Comparison of ENCODE assay signal across 9 cellular contexts in the genomic region with DNA sequence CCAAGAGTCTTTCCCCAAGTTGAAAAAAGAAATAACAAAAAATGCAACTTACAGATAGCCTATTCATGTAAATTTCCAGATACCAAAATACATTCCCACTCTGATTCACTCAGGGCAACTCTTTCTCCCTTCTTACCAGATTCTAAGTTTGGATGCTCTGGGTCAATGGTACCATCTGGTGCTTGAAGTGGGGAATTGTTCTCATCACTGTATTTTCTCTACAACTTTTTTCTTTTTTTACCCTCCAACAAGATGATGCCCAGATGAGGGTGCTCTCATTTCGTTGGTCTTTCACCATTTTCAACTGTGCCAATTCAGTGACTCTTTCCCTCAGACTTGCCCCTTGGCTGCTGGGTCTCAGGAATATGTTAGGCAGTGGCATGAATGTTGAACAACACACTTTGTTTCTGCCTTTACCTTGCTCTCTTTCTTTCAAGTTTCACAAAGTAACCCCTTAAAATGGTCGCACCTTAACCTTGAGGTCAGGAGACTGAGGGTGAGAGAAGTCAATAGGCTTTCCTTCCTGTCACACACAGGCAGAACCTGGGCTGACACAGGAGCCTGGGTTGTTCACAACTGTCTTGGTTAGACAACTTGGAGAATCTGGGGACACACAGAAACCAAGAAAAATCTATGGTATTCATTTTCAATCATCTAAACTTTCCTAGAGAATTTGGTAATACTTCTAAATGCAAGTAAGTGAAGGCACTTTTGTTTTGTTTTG.
DNase-seq lines count a peak whose midpoint lies in the region; ATAC-seq, FAIRE-seq and TF ChIP-seq lines count a peak whose summit lies in the region.
"Had no signal": no experiment of that assay in that cellular context is flagged by ENCODE, and none has a peak within 500 bp of the region (broad histone marks: within the 10 kb centered on the region; RNA-seq: fewer than 3 reads in every experiment).

No MANE protein-coding gene starts in this region.

- peak overlapping the region in 2 of 3 donors; percentile 5 to 67 for H3K27ac Mint-ChIP-seq in CD4-positive, CD25-positive, alpha-beta regulatory T cell
- H3K27ac Mint-ChIP-seq: IgD-negative memory B cell had no signal

- H3K27ac ChIP-seq in CD4-positive, CD25-positive, alpha-beta regulatory T cell (ENCODE audit: insufficient read depth, low read length, poor library complexity, severe bottlenecking) = no peak overlapping the region
- no peak overlapping the region for H3K27ac ChIP-seq in body of pancreas
- no peak overlapping the region for H3K27ac ChIP-seq in kidney (ENCODE audit: low read depth in 2 of 2, low read length in 2 of 2)

- peak; percentile 58 to 64 for ATAC-seq in CD4-positive, CD25-positive, alpha-beta regulatory T cell (ENCODE audit: low read depth in 2 of 2)
- no peak for ATAC-seq in body of pancreas
- ATAC-seq in HG02884 (IDR thresholded peaks at IDR 0.05; ENCODE audit: unreplicated experiment) = no peak

- H3K9me3 ChIP-seq in CD4-positive, CD25-positive, alpha-beta regulatory T cell (ENCODE audit: control insufficient read depth in 2 of 2, low read length in 2 of 2) = no peaks in the 10 kb centered on the region
- H3K9me3 ChIP-seq in body of pancreas (no peaks in the 10 kb centered on the region), kidney (ENCODE audit: control insufficient read depth in 1 of 2, low read length in 2 of 2) (no peaks in the 10 kb centered on the region)

- TF ChIP-seq CTCF in body of pancreas (IDR thresholded peaks at IDR 0.05) (peak in 5 of 7 experiments; percentile 5 to 59 (median 29)), kidney (IDR thresholded peaks at IDR 0.05; ENCODE audit: borderline replicate concordance, extremely low read depth, insufficient read depth) (no peak)

- no peaks in the 10 kb centered on the region for H3K36me3 Mint-ChIP-seq in CD4-positive, CD25-positive, alpha-beta regulatory T cell
- H3K36me3 Mint-ChIP-seq: IgD-negative memory B cell had no signal

- DNase-seq in CD4-positive, CD25-positive, alpha-beta regulatory T cell = peak in 2 of 3 donors; percentile 43 to 66
- peak; percentile 68 for DNase-seq in M059J (ENCODE audit: low read depth)
- no peak for DNase-seq in body of pancreas
- DNase-seq in left kidney (ENCODE audit: low read depth, low spot score) = peak; percentile 28
- DNase-seq in kidney = no peak
- no peak for DNase-seq in GDM1 (lab: John Stamatoyannopoulos, UW)
- DNase-seq in epidermal melanocyte (ENCODE audit: insufficient read length, low spot score) = no peak

- H3K4me3 Mint-ChIP-seq in CD4-positive, CD25-positive, alpha-beta regulatory T cell = no peak overlapping the region
- H3K4me3 Mint-ChIP-seq: IgD-negative memory B cell had no signal

- peaks cover 4% of the 10 kb centered on the region for H3K27me3 Mint-ChIP-seq in CD4-positive, CD25-positive, alpha-beta regulatory T cell
- H3K27me3 Mint-ChIP-seq: IgD-negative memory B cell had no signal

- TF ChIP-seq POLR2A in body of pancreas (IDR thresholded peaks at IDR 0.05) = no peak

- no peak overlapping the region for H3K4me3 ChIP-seq in CD4-positive, CD25-positive, alpha-beta regulatory T cell (ENCODE audit: low read depth, low read length)
- H3K4me3 ChIP-seq in body of pancreas (no peak overlapping the region), kidney (ENCODE audit: low read length in 2 of 2) (no peak overlapping the region)

- peaks cover 0 to 2% (median 0%) of the 10 kb centered on the region in 7 donors for H3K9me3 Mint-ChIP-seq in CD4-positive, CD25-positive, alpha-beta regulatory T cell
- H3K9me3 Mint-ChIP-seq: IgD-negative memory B cell had no signal

- no peaks in the 10 kb centered on the region for H3K36me3 ChIP-seq in CD4-positive, CD25-positive, alpha-beta regulatory T cell (ENCODE audit: control insufficient read depth, insufficient read depth, low read length)
- H3K36me3 ChIP-seq in body of pancreas (replicated peaks in 1 of 2; ENCODE audit: insufficient read depth in 1 of 2, low read depth in 2 of 2) (no peaks in the 10 kb centered on the region), kidney (ENCODE audit: control insufficient read depth in 1 of 2, insufficient read depth in 2 of 2, low read length in 2 of 2) (no peaks in the 10 kb centered on the region)

- H3K9ac ChIP-seq in kidney (ENCODE audit: low read length in 2 of 2) = no peak overlapping the region

- H3K4me1 Mint-ChIP-seq in CD4-positive, CD25-positive, alpha-beta regulatory T cell = peaks cover 6 to 48% (median 23%) of the 10 kb centered on the region in 4 donors
- H3K4me1 Mint-ChIP-seq: IgD-negative memory B cell had no signal

- intact Hi-C loops in body of pancreas (cut with DNase I) = no loop called here
- intact Hi-C loops in kidney (cut with DNase I) = no loop called here

- H3K4me1 ChIP-seq in CD4-positive, CD25-positive, alpha-beta regulatory T cell (ENCODE audit: control insufficient read depth, insufficient read depth, low read length, poor library complexity, severe bottlenecking) = peaks cover 9% of the 10 kb centered on the region
- H3K4me1 ChIP-seq in body of pancreas = no peaks in the 10 kb centered on the region
- H3K4me1 ChIP-seq in kidney (ENCODE audit: control insufficient read depth in 1 of 2, insufficient read depth in 1 of 2, low read depth in 1 of 2, low read length in 2 of 2) = no peaks in the 10 kb centered on the region

- 36 to 39% methylated on average over 2 of the region's 2 CpGs for WGBS in body of pancreas, 2 donors

- no peak for FAIRE-seq in kidney (lab: Jason Lieb, UNC)

- H3K27me3 ChIP-seq in CD4-positive, CD25-positive, alpha-beta regulatory T cell (ENCODE audit: control insufficient read depth, insufficient read depth, low read length) = no peaks in the 10 kb centered on the region
- H3K27me3 ChIP-seq in body of pancreas = no peaks in the 10 kb centered on the region

Comparison
In these comparisons a context has a peak if more than half of its experiments do, and no peak if none do; other contexts are left out.
1. ATAC-seq: peak in CD4-positive, CD25-positive, alpha-beta regulatory T cell (2 of 2); none in body of pancreas (single experiment) and HG02884 (single experiment).
2. DNase-seq: peak in CD4-positive, CD25-positive, alpha-beta regulatory T cell (2 of 3), M059J (single experiment) and left kidney (single experiment); none in body of pancreas (0 of 4), kidney (single experiment), GDM1 (single experiment) and epidermal melanocyte (single experiment).